Comparison of ENCODE assay signal across 8 cellular contexts in the genomic region with DNA sequence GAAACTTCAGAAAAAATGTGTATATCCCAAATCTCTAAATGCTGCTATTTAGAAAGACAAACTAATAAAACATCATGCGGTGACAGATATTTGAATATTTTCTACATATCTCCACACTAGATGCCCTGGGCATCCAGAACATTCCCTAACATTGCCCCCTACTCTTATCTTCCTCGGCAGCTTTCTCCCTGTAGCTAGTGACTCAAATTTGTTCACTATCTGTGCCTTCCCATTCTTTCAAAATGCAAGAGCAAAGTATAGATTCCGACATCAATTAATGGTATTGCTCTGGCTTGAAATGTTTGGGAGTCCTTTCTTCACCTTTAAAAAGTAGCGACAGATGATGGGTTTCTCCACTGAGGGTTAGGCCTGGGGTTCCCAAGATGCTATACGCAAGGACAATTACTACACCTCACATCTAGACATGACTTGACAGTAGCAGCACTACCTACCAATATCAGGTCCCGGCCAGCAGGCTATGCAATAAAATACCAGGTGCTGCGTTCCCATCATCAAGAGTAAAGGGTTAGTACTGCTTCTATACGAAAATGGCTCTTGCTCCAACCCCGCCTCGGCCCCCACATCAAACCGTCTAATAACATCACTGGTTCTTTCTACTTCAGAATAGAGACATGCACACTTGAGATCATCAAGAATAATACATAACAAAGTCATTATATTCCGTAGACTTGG. TPM values are rescaled to one million over a fixed set of nuclear protein-coding genes. Genes with fewer than 3 reads are reported as not detected.
A peak's percentile ranks its signal among the peaks of the same experiment; 100 is the strongest.
DNase-seq lines count a peak whose midpoint lies in the region; ATAC-seq, FAIRE-seq and TF ChIP-seq lines count a peak whose summit lies in the region.

No MANE protein-coding gene starts in this region.

- H3K36me3 ChIP-seq in RWPE2 (ENCODE audit: low read depth), result peaks cover 32% of the 10 kb centered on the region
- H3K36me3 ChIP-seq in HepG2 (replicated peaks in 1 of 2; ENCODE audit: control insufficient read depth in 1 of 2, insufficient read depth in 2 of 2, low read length in 2 of 2), result peaks cover 1 to 15% of the 10 kb centered on the region in 2 experiments; a peak in 3 of 5 replicates
- peaks cover 2% of the 10 kb centered on the region in 2 donors for H3K36me3 ChIP-seq in stomach smooth muscle (ENCODE audit: control insufficient read depth in 2 of 2, insufficient read depth in 2 of 2, low read length in 2 of 2)

- no peak for DNase-seq in RWPE2 (ENCODE audit: low spot score)
- DNase-seq in cerebellum (ENCODE audit: low spot score), result peak; percentile 24
- peak; percentile 9 for DNase-seq in HepG2 (ENCODE audit: low spot score)
- DNase-seq in NCI-H187 treated with DMSO at 0.1 percent for 48 hours (lab: John Stamatoyannopoulos, UW), result no peak

- no peaks in the 10 kb centered on the region for H3K9me3 ChIP-seq in RWPE2 (ENCODE audit: severe bottlenecking)
- H3K9me3 ChIP-seq in HepG2 (ENCODE audit: low read length), result no peaks in the 10 kb centered on the region
- H3K9me3 ChIP-seq in stomach smooth muscle (ENCODE audit: control insufficient read depth in 2 of 2, low read length in 2 of 2), result no peaks in the 10 kb centered on the region

- FAIRE-seq in HepG2 (lab: Jason Lieb, UNC), result no peak

- peak; percentile 17 for ATAC-seq in GM18498 (IDR thresholded peaks at IDR 0.05; ENCODE audit: unreplicated experiment)
- peak; percentile 17 for ATAC-seq in HG02763 (IDR thresholded peaks at IDR 0.05; ENCODE audit: unreplicated experiment)
- ATAC-seq in RWPE2 (ENCODE audit: low read depth), result peak; percentile 24
- peak; percentile 59 for ATAC-seq in HepG2
- ATAC-seq in GM21390 (IDR thresholded peaks at IDR 0.05; ENCODE audit: unreplicated experiment), result no peak

- intact Hi-C loops in HepG2 (cut with micrococcal nuclease; ENCODE audit: unreplicated experiment), result loop anchor here (5.0 kb wide), 1 partner anchor 82 kb away; the partner anchor contains the start of gene CCNDBP1

- TF ChIP-seq EP300 in HepG2 (IDR thresholded peaks at IDR 0.05; ENCODE audit: low read depth in 2 of 2, low read length in 2 of 2) (no peak), HepG2 (CRISPR knock-in tag; IDR thresholded peaks at IDR 0.05; ENCODE audit: borderline replicate concordance) (no peak)

- H3K79me2 ChIP-seq in HepG2 (ENCODE audit: insufficient read depth, low read length), result peaks cover 46% of the 10 kb centered on the region

- no peak for TF ChIP-seq POLR2A in HepG2 (IDR thresholded peaks at IDR 0.05; ENCODE audit: insufficient read depth in 1 of 2, low read depth in 2 of 2, low read length in 2 of 2)

- no peak for TF ChIP-seq CTCF in RWPE2 (IDR thresholded peaks at IDR 0.05; ENCODE audit: poor library complexity, severe bottlenecking)
- no peak for TF ChIP-seq CTCF in HepG2 (CRISPR knock-in tag; IDR thresholded peaks at IDR 0.05)

- H3K27me3 ChIP-seq in RWPE2 (ENCODE audit: insufficient read depth, poor library complexity, severe bottlenecking), result no peaks in the 10 kb centered on the region
- no peaks in the 10 kb centered on the region; a peak in 1 of 5 replicates for H3K27me3 ChIP-seq in HepG2 (ENCODE audit: control insufficient read depth in 1 of 2, insufficient read depth in 2 of 2, low read length in 2 of 2)
- H3K27me3 ChIP-seq in stomach smooth muscle (ENCODE audit: control insufficient read depth in 1 of 2, insufficient read depth in 2 of 2, low read length in 2 of 2), result no peaks in the 10 kb centered on the region

- in situ Hi-C loops in HepG2 (cut with HindIII; ENCODE audit: extremely low pct_ligation_motif_present, low pct_unique_long_range_greater_than_20kb), result no loop called here

- 12% methylated on average over 12 of the region's 12 CpGs for WGBS in HepG2 (ENCODE audit: low lambda C conversion rate)

- H3K4me3 ChIP-seq in RWPE2 (ENCODE audit: severe bottlenecking) (peak overlapping the region; percentile 66), HepG2 (replicated peaks in 1 of 3; ENCODE audit: insufficient read depth in 1 of 3, low read depth in 2 of 3, low read length in 3 of 3) (peak overlapping the region; percentile 89 to 99 (median 89)), stomach smooth muscle (ENCODE audit: low read length in 2 of 2) (peak overlapping the region; percentile 96 to 100)

- TSS peak; percentile 80 for BruUV-seq in HepG2 (replicated peaks; lab: Mats Ljungman, UMichigan)

- peaks cover 38% of the 10 kb centered on the region for H3K4me1 ChIP-seq in RWPE2 (ENCODE audit: insufficient read depth, poor library complexity, severe bottlenecking)
- H3K4me1 ChIP-seq in HepG2 (ENCODE audit: insufficient read depth, low read length), result peaks cover 15% of the 10 kb centered on the region
- peaks cover 6% of the 10 kb centered on the region for H3K4me1 ChIP-seq in stomach smooth muscle (ENCODE audit: control insufficient read depth, insufficient read depth, low read length)

- no peaks in the 10 kb centered on the region for H4K20me1 ChIP-seq in HepG2 (ENCODE audit: insufficient read depth, low read length)

- peak overlapping the region; percentile 48 for H3K27ac ChIP-seq in RWPE2 (ENCODE audit: poor library complexity, severe bottlenecking)
- H3K27ac ChIP-seq in HepG2 (ENCODE audit: extremely low read length, insufficient read depth, low read length), result peak overlapping the region; percentile 76
- H3K27ac ChIP-seq in stomach smooth muscle (ENCODE audit: low read length), result peak overlapping the region; percentile 93

- H2AFZ ChIP-seq in HepG2 (ENCODE audit: low read length), result peak overlapping the region; percentile 32

- CTCF ChIA-PET in HepG2 (lab: Yijun Ruan, JAX; ENCODE audit: low intra/inter-chr PET ratio, low total read pairs), result no interaction called here

- TF ChIP-seq RAD21 in HepG2 (CRISPR knock-in tag; IDR thresholded peaks at IDR 0.05), result no peak

- POLR2A ChIA-PET in HepG2 (lab: Yijun Ruan, JAX), result interaction anchor here (1.7 to 2.1 kb wide), 2 partner anchors 12 to 28 kb away, joined by 6 to 7 read pairs; partner anchors contain the start of gene TMEM62

- H3K9ac ChIP-seq in HepG2 (ENCODE audit: insufficient read depth, low read depth, low read length), result peak overlapping the region; percentile 82
- H3K9ac ChIP-seq in stomach smooth muscle (ENCODE audit: low read length in 2 of 2), result peak overlapping the region; percentile 98

- H3K4me2 ChIP-seq in HepG2 (ENCODE audit: low read depth, low read length), result peak overlapping the region; percentile 83

TF ChIP-seq in HepG2, 621 proteins besides CTCF, POLR2A, EP300 and RAD21 (continues in another document):
- no peak for TF ChIP-seq ZNF496 (CRISPR knock-in tag; IDR thresholded peaks at IDR 0.05; ENCODE audit: insufficient replicate concordance)
- TF ChIP-seq ZNF766 (CRISPR knock-in tag; IDR thresholded peaks at IDR 0.05; ENCODE audit: borderline replicate concordance), result no peak

RNA-seq across cellular contexts. Expression of gene UBR1, which starts 0.6 kb away (rescaled TPM):
- total RNA-seq in cerebellum, result 68.2 TPM
- total RNA-seq in HepG2 (2016; rRNA removed; fragmentation: Illumina TruSeq; extraction: Trizol), result 18.0 and 21.7 TPM in 2 replicates
- total RNA-seq in HepG2 (2016; cell fraction: cytosol; rRNA removed; fragmentation: Illumina TruSeq; extraction: Trizol; ENCODE audit: low read depth), result 9.3 and 9.4 TPM in 2 replicates
- total RNA-seq in HepG2 (2016; cell fraction: insoluble cytoplasmic fraction; rRNA removed; fragmentation: Illumina TruSeq; extraction: Trizol), result 17.5 and 18.2 TPM in 2 replicates
- total RNA-seq in HepG2 (2016; cell fraction: membrane; rRNA removed; fragmentation: Illumina TruSeq; extraction: Trizol), result 4.4 and 5.0 TPM in 2 replicates
- 32.7 and 33.5 TPM in 2 replicates for total RNA-seq in HepG2 (2016; cell fraction: nucleus; rRNA removed; fragmentation: Illumina TruSeq; extraction: Trizol)
- 6.4 and 7.2 TPM in 2 replicates for polyA plus RNA-seq in HepG2 (2011; rRNA removed)
- polyA plus RNA-seq in HepG2 (2011; cell fraction: cytosol; rRNA removed), result 2.6 and 4.7 TPM in 2 replicates
- polyA plus RNA-seq in HepG2 (2011; cell fraction: nucleus; rRNA removed), result 7.8 and 8.8 TPM in 2 replicates
- 9.7 and 11.8 TPM in 2 replicates for polyA plus RNA-seq in HepG2 (2012)
- polyA plus RNA-seq in HepG2 (2016; cell fraction: cytosol; fragmentation: Illumina TruSeq; extraction: Trizol; ENCODE audit: low read depth), result 0.95 and 1.2 TPM in 2 replicates
- polyA plus RNA-seq in HepG2 (2016; cell fraction: insoluble cytoplasmic fraction; fragmentation: Illumina TruSeq; extraction: Trizol; ENCODE audit: low read depth), result 6.2 and 7.4 TPM in 2 replicates
- 0.58 and 1.1 TPM in 2 replicates for polyA plus RNA-seq in HepG2 (2016; cell fraction: membrane; fragmentation: Illumina TruSeq; extraction: Trizol; ENCODE audit: low read depth)
- 11.8 and 15.4 TPM in 2 replicates for polyA plus RNA-seq in HepG2 (2016; cell fraction: nucleus; fragmentation: Illumina TruSeq; extraction: Trizol; ENCODE audit: insufficient read depth, low read depth)
- polyA minus RNA-seq in HepG2 (2011; rRNA and poly(A)+ RNA removed; ENCODE audit: low replicate concordance), result 14.1 and 20.9 TPM in 2 replicates
- 11.9 and 12.7 TPM in 2 replicates for polyA minus RNA-seq in HepG2 (2011; cell fraction: cytosol; rRNA and poly(A)+ RNA removed)
- polyA minus RNA-seq in HepG2 (2011; cell fraction: nucleus; rRNA and poly(A)+ RNA removed), result 68.1 and 101 TPM in 2 replicates

RNA-seq across cellular contexts. Expression of gene TMEM62, which starts 28.2 kb away (rescaled TPM):
- total RNA-seq in cerebellum, result 21.1 TPM
- total RNA-seq in HepG2 (2016; rRNA removed; fragmentation: Illumina TruSeq; extraction: Trizol), result 13.8 and 20.9 TPM in 2 replicates
- total RNA-seq in HepG2 (2016; cell fraction: cytosol; rRNA removed; fragmentation: Illumina TruSeq; extraction: Trizol; ENCODE audit: low read depth), result 11.1 and 14.4 TPM in 2 replicates
- total RNA-seq in HepG2 (2016; cell fraction: insoluble cytoplasmic fraction; rRNA removed; fragmentation: Illumina TruSeq; extraction: Trizol), result 11.8 and 20.8 TPM in 2 replicates
- total RNA-seq in HepG2 (2016; cell fraction: membrane; rRNA removed; fragmentation: Illumina TruSeq; extraction: Trizol), result 18.6 and 19.3 TPM in 2 replicates
- total RNA-seq in HepG2 (2016; cell fraction: nucleus; rRNA removed; fragmentation: Illumina TruSeq; extraction: Trizol), result 29.9 and 33.1 TPM in 2 replicates
- 14.2 and 19.9 TPM in 2 replicates for polyA plus RNA-seq in HepG2 (2011; rRNA removed)
- 8.3 and 17.6 TPM in 2 replicates for polyA plus RNA-seq in HepG2 (2011; cell fraction: cytosol; rRNA removed)
- 18.9 and 27.0 TPM in 2 replicates for polyA plus RNA-seq in HepG2 (2011; cell fraction: nucleus; rRNA removed)
- polyA plus RNA-seq in HepG2 (2012), result 35.0 and 42.0 TPM in 2 replicates
- polyA plus RNA-seq in HepG2 (2016; cell fraction: cytosol; fragmentation: Illumina TruSeq; extraction: Trizol; ENCODE audit: low read depth), result 8.6 and 8.9 TPM in 2 replicates
- polyA plus RNA-seq in HepG2 (2016; cell fraction: insoluble cytoplasmic fraction; fragmentation: Illumina TruSeq; extraction: Trizol; ENCODE audit: low read depth), result 9.6 and 10.8 TPM in 2 replicates
- polyA plus RNA-seq in HepG2 (2016; cell fraction: membrane; fragmentation: Illumina TruSeq; extraction: Trizol; ENCODE audit: low read depth), result 14.0 and 15.4 TPM in 2 replicates
- polyA plus RNA-seq in HepG2 (2016; cell fraction: nucleus; fragmentation: Illumina TruSeq; extraction: Trizol; ENCODE audit: insufficient read depth, low read depth), result 26.7 and 27.5 TPM in 2 replicates
- 9.4 and 12.1 TPM in 2 replicates for polyA minus RNA-seq in HepG2 (2011; rRNA and poly(A)+ RNA removed; ENCODE audit: low replicate concordance)
- 4.8 and 9.0 TPM in 2 replicates for polyA minus RNA-seq in HepG2 (2011; cell fraction: cytosol; rRNA and poly(A)+ RNA removed)
- polyA minus RNA-seq in HepG2 (2011; cell fraction: nucleus; rRNA and poly(A)+ RNA removed), result 50.1 and 63.3 TPM in 2 replicates

Comparison
In these comparisons a context has a peak if more than half of its experiments do, and no peak if none do; other contexts are left out.
1. DNase-seq: peak in cerebellum (single experiment) and HepG2 (single experiment); none in RWPE2 (single experiment) and NCI-H187 treated with DMSO at 0.1 percent for 48 hours (single experiment).
2. Peak in every context shown above with its lines, with median percentiles within 50 percentile points of each other: H3K27ac ChIP-seq and H3K4me3 ChIP-seq.